Comparison of ENCODE assay signal across 1 cellular context in genomic region chr1:185316163-185317033, GRCh38.
A peak's percentile ranks its signal among the peaks of the same experiment; 100 is the strongest.
TF ChIP-seq lines count a peak whose summit lies in the region.

No MANE protein-coding gene starts in this region.

TF ChIP-seq in K562, 482 proteins besides CTCF, POLR2A, EP300 and RAD21 (continued from another document and continues in another):
- TF ChIP-seq AFF4 (CRISPR knock-in tag; IDR thresholded peaks at IDR 0.05), result peak; percentile 55; the same call in 1 of the 2 replicates
- no peak for TF ChIP-seq ZNF717 (CRISPR knock-in tag; IDR thresholded peaks at IDR 0.05)
- TF ChIP-seq ZNF518B (CRISPR knock-in tag; IDR thresholded peaks at IDR 0.05), result no peak
- peak; percentile 48 to 49; a peak in 3 of 4 replicates for TF ChIP-seq NRF1 (conservative IDR thresholded peaks at IDR 0.05 in 1 of 2, IDR thresholded peaks at IDR 0.05 in 1 of 2)
- TF ChIP-seq BRD4 (IDR thresholded peaks at IDR 0.05), result no peak; the same call in 1 of the 2 replicates
- no peak; the same call in 1 of the 2 replicates for TF ChIP-seq ZSCAN29 (IDR thresholded peaks at IDR 0.05)
- peak; percentile 16 for TF ChIP-seq FUS (optimal IDR thresholded peaks at IDR 0.05; ENCODE audit: low read depth, low read length)
- no peak for TF ChIP-seq SAFB2 (IDR thresholded peaks at IDR 0.05; ENCODE audit: borderline replicate concordance, low read depth, low read length, severe bottlenecking)
- peak; percentile 76 for TF ChIP-seq ZBTB12 (CRISPR knock-in tag; IDR thresholded peaks at IDR 0.05)
- no peak for TF ChIP-seq LARP7 (IDR thresholded peaks at IDR 0.05)
- no peak for TF ChIP-seq ZFP91 (CRISPR knock-in tag; IDR thresholded peaks at IDR 0.05)
- TF ChIP-seq NFATC3 (IDR thresholded peaks at IDR 0.05), result no peak
- no peak for TF ChIP-seq ZNF668 (CRISPR knock-in tag; IDR thresholded peaks at IDR 0.05)
- no peak for TF ChIP-seq DPF2 (IDR thresholded peaks at IDR 0.05)
- TF ChIP-seq NFIX (CRISPR knock-in tag; IDR thresholded peaks at IDR 0.05; ENCODE audit: low read depth), result no peak
- peak; percentile 95 for TF ChIP-seq RBFOX2 (IDR thresholded peaks at IDR 0.05; ENCODE audit: low read depth, low read length)
- TF ChIP-seq RNF2 (IDR thresholded peaks at IDR 0.05), result no peak
- TF ChIP-seq HNRNPUL1 (IDR thresholded peaks at IDR 0.05; ENCODE audit: low read length), result no peak
- no peak for TF ChIP-seq CREBBP (IDR thresholded peaks at IDR 0.05; ENCODE audit: low read depth, low read length)
- TF ChIP-seq MAFG (tag; conservative IDR thresholded peaks at IDR 0.05), result no peak
- TF ChIP-seq FOXA1 (IDR thresholded peaks at IDR 0.05; ENCODE audit: borderline replicate concordance), result no peak
- TF ChIP-seq MYC (IDR thresholded peaks at IDR 0.05; ENCODE audit: low read depth, low read length), result no peak; the same call in 1 of the 2 replicates
- peak; percentile 70; the same call in 1 of the 2 replicates for TF ChIP-seq MYC (CRISPR knock-in tag; IDR thresholded peaks at IDR 0.05; ENCODE audit: borderline replicate concordance, low read depth)
- TF ChIP-seq DEAF1 (CRISPR knock-in tag; IDR thresholded peaks at IDR 0.05), result no peak
- TF ChIP-seq ZBTB7A (IDR thresholded peaks at IDR 0.05; ENCODE audit: borderline replicate concordance, control insufficient read depth, low read depth, low read length), result no peak
- peak; percentile 9 for TF ChIP-seq ESRRA (IDR thresholded peaks at IDR 0.05; ENCODE audit: borderline replicate concordance, low read depth)
- TF ChIP-seq ZKSCAN1 (IDR thresholded peaks at IDR 0.05; ENCODE audit: low read depth, low read length), result no peak
- peak; percentile 72; the same call in 1 of the 2 replicates for TF ChIP-seq HBP1 (CRISPR knock-in tag; IDR thresholded peaks at IDR 0.05)
- TF ChIP-seq ZNF57 (CRISPR knock-in tag; IDR thresholded peaks at IDR 0.05), result 0 out of 2 replicates have a peak, but pooled peaks have one; percentile 62
- TF ChIP-seq TCF7 (IDR thresholded peaks at IDR 0.05; ENCODE audit: borderline replicate concordance), result no peak
- TF ChIP-seq ZBTB8A (IDR thresholded peaks at IDR 0.05; ENCODE audit: partially characterized antibody), result no peak
- TF ChIP-seq SREBF1 (IDR thresholded peaks at IDR 0.05; ENCODE audit: borderline replicate concordance, low read depth, low read length), result no peak
- no peak for TF ChIP-seq HEY1 (CRISPR knock-in tag; IDR thresholded peaks at IDR 0.05; ENCODE audit: borderline replicate concordance)
- TF ChIP-seq GATAD2B (IDR thresholded peaks at IDR 0.05; ENCODE audit: borderline replicate concordance), result no peak
- no peak for TF ChIP-seq ARID3A (IDR thresholded peaks at IDR 0.05; ENCODE audit: borderline replicate concordance, low read depth, low read length)
- 0 out of 2 replicates have a peak, but pooled peaks have one; percentile 19 for TF ChIP-seq BHLHE40 (IDR thresholded peaks at IDR 0.05; ENCODE audit: low read length)
- TF ChIP-seq TAF15 (IDR thresholded peaks at IDR 0.05; ENCODE audit: low read depth, low read length), result no peak
- TF ChIP-seq DMBX1 (CRISPR knock-in tag; IDR thresholded peaks at IDR 0.05; ENCODE audit: borderline replicate concordance), result no peak
- TF ChIP-seq ZNF780A (CRISPR knock-in tag; IDR thresholded peaks at IDR 0.05), result no peak
- TF ChIP-seq E2F6 (IDR thresholded peaks at IDR 0.05; ENCODE audit: borderline replicate concordance in 1 of 2, extremely low read depth in 1 of 2, insufficient read depth in 1 of 2, insufficient read length in 1 of 2, low read depth in 1 of 2, low read length in 1 of 2, poor library complexity in 1 of 2, severe bottlenecking in 1 of 2), result peak in 1 of 2 experiments; percentile 63
- TF ChIP-seq NR0B1 (IDR thresholded peaks at IDR 0.05; ENCODE audit: partially characterized antibody), result no peak
- TF ChIP-seq ZNF175 (CRISPR knock-in tag; IDR thresholded peaks at IDR 0.05; ENCODE audit: low read depth), result no peak
- TF ChIP-seq FOXJ3 (CRISPR knock-in tag; IDR thresholded peaks at IDR 0.05), result no peak
- TF ChIP-seq ZFP30 (CRISPR knock-in tag; IDR thresholded peaks at IDR 0.05; ENCODE audit: borderline replicate concordance), result no peak
- no peak for TF ChIP-seq SP2 (IDR thresholded peaks at IDR 0.05; ENCODE audit: extremely low read depth, low read depth, low read length, poor library complexity, severe bottlenecking)
